Comparison of ENCODE assay signal across 12 cellular contexts in genomic region chr5:150567031-150567680, GRCh38. TPM values are rescaled to one million over a fixed set of nuclear protein-coding genes. Genes with fewer than 3 reads are reported as not detected.
DNase-seq lines count a peak whose midpoint lies in the region; ATAC-seq and TF ChIP-seq lines count a peak whose summit lies in the region.
"Had no signal": no experiment of that assay in that cellular context is flagged by ENCODE, and none has a peak within 500 bp of the region (broad histone marks: within the 10 kb centered on the region; RNA-seq: fewer than 3 reads in every experiment).

No MANE protein-coding gene starts in this region.

- DNase-seq in AG10803 (ENCODE audit: low read depth) (peak; percentile 94), NOMO-1 (lab: John Stamatoyannopoulos, UW; ENCODE audit: unreplicated experiment in 2 of 2) (peak; percentile 57 to 72), chondrocyte (ENCODE audit: low spot score) (no peak), NCI-H2196 treated with DMSO at 0.1 percent for 48 hours (lab: John Stamatoyannopoulos, UW; ENCODE audit: unreplicated experiment) (no peak), foreskin melanocyte (no peak)
- DNase-seq: foreskin keratinocyte; mesendoderm; spleen; stimulated activated CD8-positive, alpha-beta memory T cell treated with anti-CD3 and anti-CD28 coated beads, Interleukin-4, amount 100 ng/mL, for 48 hours had no signal

- H3K27me3 Mint-ChIP-seq in chondrocyte (ENCODE audit: low read depth): no peaks in the 10 kb centered on the region
- H3K27me3 Mint-ChIP-seq in nephron (ENCODE audit: low read depth): no peaks in the 10 kb centered on the region

- H3K4me1 Mint-ChIP-seq in chondrocyte (ENCODE audit: low read depth) (peaks cover 29% of the 10 kb centered on the region), nephron (peaks cover 20% of the 10 kb centered on the region)

- peak overlapping the region; percentile 91 for H3K27ac Mint-ChIP-seq in chondrocyte (ENCODE audit: unreplicated experiment)
- peak overlapping the region; percentile 53 to 70 (median 54) for H3K27ac Mint-ChIP-seq in nephron

- H3K36me3 Mint-ChIP-seq in chondrocyte (ENCODE audit: low read depth): no peaks in the 10 kb centered on the region
- peaks cover 4% of the 10 kb centered on the region for H3K36me3 Mint-ChIP-seq in nephron (ENCODE audit: low read depth)

- TF ChIP-seq CTCF in AG10803 (conservative IDR thresholded peaks at IDR 0.05; ENCODE audit: low read length) (no peak), chondrocyte (IDR thresholded peaks at IDR 0.05) (no peak), nephron (IDR thresholded peaks at IDR 0.05; ENCODE audit: unreplicated experiment in 3 of 3) (no peak)

- H3K4me3 ChIP-seq in AG10803 (ENCODE audit: low read length): no peak overlapping the region
- H3K4me3 ChIP-seq: spleen had no signal

- ATAC-seq in esophagus mucosa: no peak
- ATAC-seq in HG03378 (IDR thresholded peaks at IDR 0.05; ENCODE audit: unreplicated experiment): no peak
- ATAC-seq: foreskin keratinocyte had no signal

- H3K4me3 Mint-ChIP-seq in chondrocyte (ENCODE audit: unreplicated experiment) (no peak overlapping the region), nephron (no peak overlapping the region)

- H3K9me3 Mint-ChIP-seq in chondrocyte (ENCODE audit: low read depth) (peaks cover 5% of the 10 kb centered on the region), nephron (peaks cover 4% of the 10 kb centered on the region)

RNA-seq across cellular contexts. Expression of gene NDST1, which starts 59.2 kb away (rescaled TPM):
- total RNA-seq in chondrocyte (223 to 229 TPM (median 228 TPM) in 3 replicates), esophagus mucosa (112 TPM)

Comparison
In these comparisons a context has a peak if more than half of its experiments do, and no peak if none do; other contexts are left out.
1. DNase-seq: peak in AG10803 (single experiment) and NOMO-1 (2 of 2); none in chondrocyte (single experiment), NCI-H2196 treated with DMSO at 0.1 percent for 48 hours (single experiment) and foreskin melanocyte (single experiment).